ENCODE assay signal across 23 cellular contexts in the genomic region with DNA sequence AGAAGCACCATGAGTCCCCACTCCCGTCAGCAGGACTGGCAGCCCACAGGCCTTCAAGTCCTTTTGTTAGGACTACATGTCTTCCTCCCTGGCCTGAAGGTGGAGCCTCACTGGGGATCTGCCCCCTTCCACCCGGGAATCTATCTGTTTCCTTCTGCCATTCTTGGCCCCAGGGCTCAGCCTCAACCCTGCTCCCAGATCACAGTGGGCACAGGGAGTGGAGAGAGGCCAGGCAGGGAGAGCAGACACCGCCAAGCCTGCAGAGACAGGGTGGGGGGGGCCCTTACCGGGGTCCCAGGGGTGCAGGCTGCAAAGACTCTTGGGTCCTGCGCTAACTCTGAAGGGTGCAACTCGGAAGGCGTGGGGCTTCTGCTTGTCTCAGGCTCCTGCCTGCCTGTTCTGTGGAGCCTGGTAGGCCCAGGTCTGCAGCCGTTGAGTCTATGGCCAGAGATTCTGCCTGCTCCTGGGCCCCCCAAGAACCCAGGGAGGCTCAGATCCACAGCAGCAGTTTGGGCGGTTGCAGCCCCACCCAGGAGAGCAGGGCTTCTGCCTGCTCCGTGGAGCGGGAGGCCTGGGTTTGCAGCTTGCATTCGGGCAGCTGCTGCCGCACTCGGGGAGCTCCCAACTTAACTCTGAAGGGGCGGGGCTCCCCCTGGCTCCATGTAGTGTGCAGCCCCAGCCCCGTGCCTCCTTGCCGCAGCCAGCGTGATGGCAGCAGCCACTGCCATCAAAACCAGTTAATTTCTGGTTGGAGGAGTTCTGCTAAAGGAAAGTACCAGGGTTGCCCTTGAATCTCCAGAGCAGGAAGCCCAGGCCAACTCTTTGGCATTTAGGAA. TPM values are rescaled to one million over a fixed set of nuclear protein-coding genes. Genes with fewer than 3 reads are reported as not detected.
"Had no signal": no experiment of that assay in that cellular context is flagged by ENCODE, and none has a peak within 500 bp of the region (broad histone marks: within the 10 kb centered on the region; RNA-seq: fewer than 3 reads in every experiment).

No MANE protein-coding gene starts in this region.

- H3K4me1 Mint-ChIP-seq: activated naive CD4-positive, alpha-beta T cell treated with anti-CD3 and anti-CD28 coated beads, Interleukin-2, amount 10 ng/mL, durations not matched to agents 7 days and 5 days; activated naive CD8-positive, alpha-beta T cell treated with anti-CD3 and anti-CD28 coated beads for 36 hours; T-cell had no signal

- H3K9me3 Mint-ChIP-seq: activated CD8-positive, alpha-beta T cell treated with anti-CD3 and anti-CD28 coated beads for 36 hours; activated naive CD4-positive, alpha-beta T cell treated with anti-CD3 and anti-CD28 coated beads, Interleukin-2, amount 10 ng/mL, durations not matched to agents 7 days and 5 days; activated naive CD8-positive, alpha-beta T cell treated with anti-CD3 and anti-CD28 coated beads for 36 hours; activated T-cell treated with anti-CD3 and anti-CD28 coated beads, Interleukin-2, amount 50 U/mL, for 72 hours; activated T-helper 2 cell treated with anti-CD3 and anti-CD28 coated beads, Interferon-gamma antibody, Interleukin-2, Interleukin-4, amounts not matched to agents 10 μg/mL and 5 μg/mL and 100 μg/mL, durations not matched to agents 14 hours and 24 hours and 36 hours; T-cell had no signal

- H3K36me3 Mint-ChIP-seq: activated naive CD4-positive, alpha-beta T cell treated with anti-CD3 and anti-CD28 coated beads, Interleukin-2, amount 10 ng/mL, durations not matched to agents 7 days and 5 days; activated naive CD8-positive, alpha-beta T cell treated with anti-CD3 and anti-CD28 coated beads for 36 hours; T-cell had no signal

- H3K27me3 Mint-ChIP-seq: activated CD8-positive, alpha-beta T cell treated with anti-CD3 and anti-CD28 coated beads for 36 hours; activated naive CD4-positive, alpha-beta T cell treated with anti-CD3 and anti-CD28 coated beads, Interleukin-2, amount 10 ng/mL, durations not matched to agents 7 days and 5 days; activated naive CD8-positive, alpha-beta T cell treated with anti-CD3 and anti-CD28 coated beads for 36 hours; T-cell had no signal

- H3K4me3 Mint-ChIP-seq: activated CD8-positive, alpha-beta T cell treated with anti-CD3 and anti-CD28 coated beads for 36 hours; activated naive CD4-positive, alpha-beta T cell treated with anti-CD3 and anti-CD28 coated beads, Interleukin-2, amount 10 ng/mL, durations not matched to agents 7 days and 5 days; activated naive CD8-positive, alpha-beta T cell treated with anti-CD3 and anti-CD28 coated beads for 36 hours; activated T-cell treated with anti-CD3 and anti-CD28 coated beads, Interleukin-2, amount 50 U/mL, for 72 hours; T-cell had no signal

- DNase-seq: activated CD4-positive, alpha-beta T cell treated with anti-CD3 and anti-CD28 coated beads for 4 hours; activated CD8-positive, alpha-beta memory T cell treated with anti-CD3 and anti-CD28 coated beads, Interleukin-2, amount 50 U/mL, for 4 hours; activated CD8-positive, alpha-beta T cell treated with anti-CD3 and anti-CD28 coated beads for 36 hours; activated gamma-delta T cell treated with Interleukin-2 at 50 U/mL for 16 hours; activated naive CD4-positive, alpha-beta T cell treated with anti-CD3 and anti-CD28 coated beads, Interleukin-2, amount 10 ng/mL, durations not matched to agents 7 days and 5 days; activated naive CD8-positive, alpha-beta T cell treated with anti-CD3 and anti-CD28 coated beads for 36 hours; activated T-cell treated with anti-CD3 and anti-CD28 coated beads, Interleukin-2, amount 50 U/mL, for 72 hours; Karpas-422; MM.1S; NCI-H1105; NCI-H1436; NCI-H187 treated with DMSO at 0.1 percent for 48 hours; NCI-H2081 treated with DMSO at 0.1 percent for 48 hours; NCI-H446; NCI-H524; PC-9; SHP77 treated with DMSO at 0.1 percent for 48 hours; T-cell; WERI-Rb-1 had no signal

- ATAC-seq: activated CD4-positive, CD25-positive, alpha-beta regulatory T cell treated with anti-CD3 and anti-CD28 coated beads, Interleukin-2, amount 50 U/mL, for 24 hours; activated CD8-positive, alpha-beta T cell treated with anti-CD3 and anti-CD28 coated beads for 36 hours; activated T-cell treated with anti-CD3 and anti-CD28 coated beads, Interleukin-2, amount 50 U/mL, for 72 hours; T-cell had no signal

- H3K27ac ChIP-seq: PC-9, SK-N-MC, WERI-Rb-1 had no signal

- H2AFZ ChIP-seq: PC-9 had no signal

- H3K27ac Mint-ChIP-seq: activated CD8-positive, alpha-beta T cell treated with anti-CD3 and anti-CD28 coated beads for 36 hours; activated naive CD4-positive, alpha-beta T cell treated with anti-CD3 and anti-CD28 coated beads, Interleukin-2, amount 10 ng/mL, durations not matched to agents 7 days and 5 days; activated naive CD8-positive, alpha-beta T cell treated with anti-CD3 and anti-CD28 coated beads for 36 hours; activated T-cell treated with anti-CD3 and anti-CD28 coated beads, Interleukin-2, amount 50 U/mL, for 72 hours; activated T-helper 2 cell treated with anti-CD3 and anti-CD28 coated beads, Interferon-gamma antibody, Interleukin-2, Interleukin-4, amounts not matched to agents 10 μg/mL and 5 μg/mL and 100 μg/mL, durations not matched to agents 14 hours and 24 hours and 36 hours; T-cell had no signal

- H3K36me3 ChIP-seq: WERI-Rb-1 had no signal

- H3K4me2 ChIP-seq: PC-9 had no signal

- H3K4me3 ChIP-seq: PC-9, SK-N-MC had no signal

RNA-seq across cellular contexts. Expression of gene PLBD1, which starts 21.7 kb away (rescaled TPM):
- total RNA-seq: activated T-cell treated with anti-CD3 and anti-CD28 coated beads, Interleukin-2, amount 50 U/mL, for 72 hours; activated T-helper 2 cell treated with anti-CD3 and anti-CD28 coated beads, Interferon-gamma antibody, Interleukin-2, Interleukin-4, amounts not matched to agents 10 μg/mL and 5 μg/mL and 100 μg/mL, durations not matched to agents 14 hours and 24 hours and 36 hours; T-helper 2 cell treated with Interferon-gamma antibody and Interleukin-4, amounts not matched to agents 100 ng/mL and 5 ng/mL, for 36 hours had no signal
